1 cellular context compared by ENCODE assay signal in genomic region chr22:45996241-45997076, GRCh38.
TF ChIP-seq lines count a peak whose summit lies in the region.

No MANE protein-coding gene starts in this region.

TF ChIP-seq in H1, 55 proteins besides CTCF, POLR2A, EP300 and RAD21:
- TF ChIP-seq ATF2 (IDR thresholded peaks at IDR 0.05; ENCODE audit: low read length) (no peak), YY1 (IDR thresholded peaks at IDR 0.05; ENCODE audit: low read depth, low read length) (no peak), CEBPB (IDR thresholded peaks at IDR 0.05; ENCODE audit: low read depth, low read length) (no peak), ASH2L (IDR thresholded peaks at IDR 0.05; ENCODE audit: low read length) (no peak), SIN3A (conservative IDR thresholded peaks at IDR 0.05 in 1 of 2, IDR thresholded peaks at IDR 0.05 in 1 of 2; ENCODE audit: low read depth in 1 of 2, low read length in 2 of 2) (no peak), SUZ12 (IDR thresholded peaks at IDR 0.05; ENCODE audit: low read length) (no peak), E2F6 (IDR thresholded peaks at IDR 0.05) (no peak), SP4 (IDR thresholded peaks at IDR 0.05; ENCODE audit: low read length) (no peak), CHD1 (IDR thresholded peaks at IDR 0.05; ENCODE audit: low read depth, low read length) (no peak), SAP30 (IDR thresholded peaks at IDR 0.05; ENCODE audit: insufficient read depth, insufficient replicate concordance, low read length) (no peak), MAFK (IDR thresholded peaks at IDR 0.05; ENCODE audit: low read depth, low read length) (no peak), SIRT6 (IDR thresholded peaks at IDR 0.05; ENCODE audit: low read length) (no peak), RXRA (IDR thresholded peaks at IDR 0.05; ENCODE audit: insufficient read depth, low read depth, low read length) (no peak), CREB1 (IDR thresholded peaks at IDR 0.05) (no peak), JUN (IDR thresholded peaks at IDR 0.05; ENCODE audit: low read depth, low read length) (no peak), NRF1 (IDR thresholded peaks at IDR 0.05; ENCODE audit: low read depth, low read length) (no peak), CBX8 (IDR thresholded peaks at IDR 0.05; ENCODE audit: borderline replicate concordance, low read depth, low read length) (no peak)
TF ChIP-seq in H1: peak in this region for 0.
